12 cellular contexts compared by ENCODE assay signal in the genomic region with DNA sequence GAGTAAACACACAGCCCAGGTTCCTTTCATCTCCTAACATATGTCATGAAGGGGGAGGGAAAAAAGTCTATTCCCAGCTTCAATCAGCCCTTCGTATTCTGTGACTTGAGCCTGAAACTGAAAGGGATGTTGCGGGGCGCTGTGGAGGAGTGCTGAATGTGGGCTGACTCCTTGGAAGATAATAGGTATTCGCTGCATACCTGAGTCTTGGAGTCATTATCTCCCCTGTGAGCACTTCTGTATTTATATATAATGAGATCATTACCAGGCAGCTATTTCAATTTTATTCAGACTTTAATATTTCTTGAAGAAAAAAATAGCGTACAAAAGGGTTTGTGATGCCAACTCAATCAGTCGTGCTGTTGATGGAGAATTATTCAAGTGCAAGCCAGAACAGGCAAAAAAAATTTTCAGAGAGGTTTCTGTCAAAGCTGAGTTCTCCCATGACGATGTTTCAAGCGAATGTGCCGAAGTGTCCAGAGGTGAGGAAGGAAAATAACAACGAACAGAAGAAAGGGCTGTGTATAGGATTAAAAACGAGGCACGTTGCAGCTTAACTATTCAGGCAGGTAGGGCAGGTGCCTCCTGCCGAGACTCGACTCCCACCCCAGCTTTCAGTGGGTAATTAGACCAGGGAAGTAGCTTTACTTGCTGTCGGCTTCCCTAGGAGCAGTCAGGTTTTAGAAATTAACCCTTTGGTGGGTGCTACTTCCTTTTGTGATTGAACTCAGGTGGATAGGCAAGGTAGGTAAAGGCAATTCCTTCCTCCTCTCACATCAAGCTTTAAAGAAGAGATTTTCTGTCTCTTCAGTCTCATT.
A peak's percentile ranks its signal among the peaks of the same experiment; 100 is the strongest.
DNase-seq lines count a peak whose midpoint lies in the region; ATAC-seq and TF ChIP-seq lines count a peak whose summit lies in the region.
"Had no signal": no experiment of that assay in that cellular context is flagged by ENCODE, and none has a peak within 500 bp of the region (broad histone marks: within the 10 kb centered on the region; RNA-seq: fewer than 3 reads in every experiment).

No MANE protein-coding gene starts in this region.

- no peaks in the 10 kb centered on the region for H3K9me3 Mint-ChIP-seq in effector memory CD8-positive, alpha-beta T cell

- TF ChIP-seq CTCF in WI38 (IDR thresholded peaks at IDR 0.05; ENCODE audit: low read depth, low read length): no peak

- H3K27ac Mint-ChIP-seq in effector memory CD8-positive, alpha-beta T cell: no peak overlapping the region

- no peaks in the 10 kb centered on the region for H3K27me3 ChIP-seq in Karpas-422 (ENCODE audit: low read length)
- no peaks in the 10 kb centered on the region for H3K27me3 ChIP-seq in iPS-20b (ENCODE audit: insufficient read depth, low read length)
- H3K27me3 ChIP-seq: cardiac muscle cell, uterus had no signal

- no peaks in the 10 kb centered on the region for H3K36me3 Mint-ChIP-seq in effector memory CD8-positive, alpha-beta T cell (ENCODE audit: insufficient read depth)

- no peak overlapping the region for H2AFZ ChIP-seq in Karpas-422 (ENCODE audit: low read length)

- no peaks in the 10 kb centered on the region for H4K20me1 ChIP-seq in Karpas-422 (ENCODE audit: insufficient read depth, low read depth, low read length)

- no peak overlapping the region for H3K4me3 Mint-ChIP-seq in effector memory CD8-positive, alpha-beta T cell

- H3K27ac ChIP-seq in Karpas-422 (ENCODE audit: low read length) (no peak overlapping the region), iPS-20b (ENCODE audit: low read length) (no peak overlapping the region)
- H3K27ac ChIP-seq: cardiac muscle cell, uterus had no signal

- no peaks in the 10 kb centered on the region for H3K36me3 ChIP-seq in Karpas-422 (ENCODE audit: insufficient read depth, low read length)
- H3K36me3 ChIP-seq in iPS-20b (ENCODE audit: insufficient read depth, low read depth, low read length): no peaks in the 10 kb centered on the region
- H3K36me3 ChIP-seq: cardiac muscle cell, HAP-1, uterus had no signal

- H3K4me1 ChIP-seq in Karpas-422 (ENCODE audit: low read length) (no peaks in the 10 kb centered on the region), iPS-20b (ENCODE audit: insufficient read depth, low read length) (peaks cover 11% of the 10 kb centered on the region)
- H3K4me1 ChIP-seq: HAP-1, uterus had no signal

- intact Hi-C loops in left ventricle myocardium superior (cut with micrococcal nuclease): no loop called here

- peaks cover 15 to 27% of the 10 kb centered on the region in 2 donors for H3K27me3 Mint-ChIP-seq in effector memory CD8-positive, alpha-beta T cell

- H3K4me2 ChIP-seq in Karpas-422 (ENCODE audit: low read depth, low read length, poor library complexity, severe bottlenecking): no peak overlapping the region

- no peak overlapping the region for H3K9ac ChIP-seq in Karpas-422 (ENCODE audit: low read length)
- peak overlapping the region; percentile 7; the same call in 1 of the 2 replicates for H3K9ac ChIP-seq in iPS-20b (ENCODE audit: low read depth, low read length)

- no peak for ATAC-seq in effector memory CD8-positive, alpha-beta T cell (replicated peaks)
- no peak for ATAC-seq in left ventricle myocardium superior

- H3K79me2 ChIP-seq in Karpas-422 (ENCODE audit: low read length): no peaks in the 10 kb centered on the region

- no peak overlapping the region for H3K4me3 ChIP-seq in Karpas-422 (ENCODE audit: low read length)
- H3K4me3 ChIP-seq in WI38 (ENCODE audit: low read depth, low read length): 0 out of 2 replicates have a peak overlapping the region, but pooled peaks have one; percentile 9
- H3K4me3 ChIP-seq in iPS-20b (ENCODE audit: low read length): peak overlapping the region; percentile 62
- H3K4me3 ChIP-seq: cardiac muscle cell, HAP-1 had no signal

- DNase-seq in ACHN (peak; percentile 8), Karpas-422 (peak; percentile 31), AG20443 (ENCODE audit: low spot score) (no peak), DMS53 treated with DMSO at 0.1 percent for 48 hours (lab: John Stamatoyannopoulos, UW; ENCODE audit: unreplicated experiment) (no peak), left ventricle myocardium superior (no peak)
- no peak for DNase-seq in effector memory CD8-positive, alpha-beta T cell
- DNase-seq: activated T-cell treated with anti-CD3 and anti-CD28 coated beads, Interleukin-2, amount 50 U/mL, for 48 hours; uterus had no signal

- H3K9me2 ChIP-seq in Karpas-422 (replicated peaks; ENCODE audit: insufficient read depth, low read length): no peaks in the 10 kb centered on the region

- H3K9me3 ChIP-seq in Karpas-422 (ENCODE audit: low read length) (no peaks in the 10 kb centered on the region), iPS-20b (ENCODE audit: insufficient read depth, low read depth, low read length) (no peaks in the 10 kb centered on the region)
- H3K9me3 ChIP-seq: HAP-1, uterus had no signal

- in situ Hi-C loops in ACHN (cut with HindIII; ENCODE audit: low pct_ligation_motif_present, low pct_unique_long_range_greater_than_20kb, low sequenced_read_pairs): no loop called here

- H3K4me1 Mint-ChIP-seq in effector memory CD8-positive, alpha-beta T cell (ENCODE audit: low read depth in 2 of 2): no peaks in the 10 kb centered on the region

Comparison
In these comparisons a context has a peak if more than half of its experiments do, and no peak if none do; other contexts are left out.
1. DNase-seq: peak in ACHN (single experiment) and Karpas-422 (single experiment); none in AG20443 (single experiment), effector memory CD8-positive, alpha-beta T cell (0 of 3), DMS53 treated with DMSO at 0.1 percent for 48 hours (single experiment) and left ventricle myocardium superior (single experiment).